Comparison of ENCODE assay signal across 1 cellular context in the genomic region with DNA sequence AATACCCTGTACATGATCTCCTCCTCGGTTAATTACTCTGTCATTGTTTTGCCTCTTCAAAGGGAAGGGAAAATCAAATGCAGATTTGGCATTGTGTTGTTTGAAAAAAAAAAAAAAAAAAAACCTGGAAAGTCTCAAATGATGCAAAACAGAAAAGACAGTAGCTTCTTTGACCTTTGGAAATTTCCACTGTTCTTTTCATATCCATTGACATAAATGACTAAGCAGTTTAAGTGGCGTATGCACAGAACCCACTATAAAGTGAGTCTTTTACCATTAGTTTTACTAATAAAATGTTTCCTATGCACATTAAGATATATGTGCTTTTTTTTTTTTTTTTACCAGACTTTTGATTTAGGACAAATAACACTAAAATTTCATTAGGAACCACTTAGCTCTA.
TF ChIP-seq lines count a peak whose summit lies in the region.

No MANE protein-coding gene starts in this region.

TF ChIP-seq in GM23338, 12 proteins besides CTCF, POLR2A, EP300 and RAD21:
- TF ChIP-seq, protein P1, sequence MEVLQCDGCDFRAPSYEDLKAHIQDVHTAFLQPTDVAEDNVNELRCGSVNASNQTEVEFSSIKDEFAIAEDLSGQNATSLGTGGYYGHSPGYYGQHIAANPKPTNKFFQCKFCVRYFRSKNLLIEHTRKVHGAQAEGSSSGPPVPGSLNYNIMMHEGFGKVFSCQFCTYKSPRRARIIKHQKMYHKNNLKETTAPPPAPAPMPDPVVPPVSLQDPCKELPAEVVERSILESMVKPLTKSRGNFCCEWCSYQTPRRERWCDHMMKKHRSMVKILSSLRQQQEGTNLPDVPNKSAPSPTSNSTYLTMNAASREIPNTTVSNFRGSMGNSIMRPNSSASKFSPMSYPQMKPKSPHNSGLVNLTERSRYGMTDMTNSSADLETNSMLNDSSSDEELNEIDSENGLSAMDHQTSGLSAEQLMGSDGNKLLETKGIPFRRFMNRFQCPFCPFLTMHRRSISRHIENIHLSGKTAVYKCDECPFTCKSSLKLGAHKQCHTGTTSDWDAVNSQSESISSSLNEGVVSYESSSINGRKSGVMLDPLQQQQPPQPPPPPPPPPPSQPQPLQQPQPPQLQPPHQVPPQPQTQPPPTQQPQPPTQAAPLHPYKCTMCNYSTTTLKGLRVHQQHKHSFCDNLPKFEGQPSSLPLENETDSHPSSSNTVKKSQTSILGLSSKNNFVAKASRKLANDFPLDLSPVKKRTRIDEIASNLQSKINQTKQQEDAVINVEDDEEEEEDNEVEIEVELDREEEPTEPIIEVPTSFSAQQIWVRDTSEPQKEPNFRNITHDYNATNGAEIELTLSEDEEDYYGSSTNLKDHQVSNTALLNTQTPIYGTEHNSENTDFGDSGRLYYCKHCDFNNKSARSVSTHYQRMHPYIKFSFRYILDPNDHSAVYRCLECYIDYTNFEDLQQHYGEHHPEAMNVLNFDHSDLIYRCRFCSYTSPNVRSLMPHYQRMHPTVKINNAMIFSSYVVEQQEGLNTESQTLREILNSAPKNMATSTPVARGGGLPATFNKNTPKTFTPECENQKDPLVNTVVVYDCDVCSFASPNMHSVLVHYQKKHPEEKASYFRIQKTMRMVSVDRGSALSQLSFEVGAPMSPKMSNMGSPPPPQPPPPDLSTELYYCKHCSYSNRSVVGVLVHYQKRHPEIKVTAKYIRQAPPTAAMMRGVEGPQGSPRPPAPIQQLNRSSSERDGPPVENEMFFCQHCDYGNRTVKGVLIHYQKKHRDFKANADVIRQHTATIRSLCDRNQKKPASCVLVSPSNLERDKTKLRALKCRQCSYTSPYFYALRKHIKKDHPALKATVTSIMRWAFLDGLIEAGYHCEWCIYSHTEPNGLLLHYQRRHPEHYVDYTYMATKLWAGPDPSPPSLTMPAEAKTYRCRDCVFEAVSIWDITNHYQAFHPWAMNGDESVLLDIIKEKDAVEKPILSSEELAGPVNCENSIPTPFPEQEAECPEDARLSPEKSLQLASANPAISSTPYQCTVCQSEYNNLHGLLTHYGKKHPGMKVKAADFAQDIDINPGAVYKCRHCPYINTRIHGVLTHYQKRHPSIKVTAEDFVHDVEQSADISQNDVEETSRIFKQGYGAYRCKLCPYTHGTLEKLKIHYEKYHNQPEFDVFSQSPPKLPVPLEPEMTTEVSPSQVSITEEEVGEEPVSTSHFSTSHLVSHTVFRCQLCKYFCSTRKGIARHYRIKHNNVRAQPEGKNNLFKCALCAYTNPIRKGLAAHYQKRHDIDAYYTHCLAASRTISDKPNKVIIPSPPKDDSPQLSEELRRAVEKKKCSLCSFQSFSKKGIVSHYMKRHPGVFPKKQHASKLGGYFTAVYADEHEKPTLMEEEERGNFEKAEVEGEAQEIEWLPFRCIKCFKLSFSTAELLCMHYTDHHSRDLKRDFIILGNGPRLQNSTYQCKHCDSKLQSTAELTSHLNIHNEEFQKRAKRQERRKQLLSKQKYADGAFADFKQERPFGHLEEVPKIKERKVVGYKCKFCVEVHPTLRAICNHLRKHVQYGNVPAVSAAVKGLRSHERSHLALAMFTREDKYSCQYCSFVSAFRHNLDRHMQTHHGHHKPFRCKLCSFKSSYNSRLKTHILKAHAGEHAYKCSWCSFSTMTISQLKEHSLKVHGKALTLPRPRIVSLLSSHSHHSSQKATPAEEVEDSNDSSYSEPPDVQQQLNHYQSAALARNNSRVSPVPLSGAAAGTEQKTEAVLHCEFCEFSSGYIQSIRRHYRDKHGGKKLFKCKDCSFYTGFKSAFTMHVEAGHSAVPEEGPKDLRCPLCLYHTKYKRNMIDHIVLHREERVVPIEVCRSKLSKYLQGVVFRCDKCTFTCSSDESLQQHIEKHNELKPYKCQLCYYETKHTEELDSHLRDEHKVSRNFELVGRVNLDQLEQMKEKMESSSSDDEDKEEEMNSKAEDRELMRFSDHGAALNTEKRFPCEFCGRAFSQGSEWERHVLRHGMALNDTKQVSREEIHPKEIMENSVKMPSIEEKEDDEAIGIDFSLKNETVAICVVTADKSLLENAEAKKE (CRISPR knock-in tag; IDR thresholded peaks at IDR 0.05): no peak
- TF ChIP-seq NANOG (IDR thresholded peaks at IDR 0.05; ENCODE audit: borderline replicate concordance) (no peak), JUNB (IDR thresholded peaks at IDR 0.05; ENCODE audit: unreplicated experiment) (no peak), ZNF114 (CRISPR knock-in tag; IDR thresholded peaks at IDR 0.05) (no peak), ZNF331 (CRISPR knock-in tag; IDR thresholded peaks at IDR 0.05; ENCODE audit: low read depth) (no peak), POLR2AphosphoS5 (IDR thresholded peaks at IDR 0.05; ENCODE audit: low read depth) (no peak)
- TF ChIP-seq, protein P2, sequence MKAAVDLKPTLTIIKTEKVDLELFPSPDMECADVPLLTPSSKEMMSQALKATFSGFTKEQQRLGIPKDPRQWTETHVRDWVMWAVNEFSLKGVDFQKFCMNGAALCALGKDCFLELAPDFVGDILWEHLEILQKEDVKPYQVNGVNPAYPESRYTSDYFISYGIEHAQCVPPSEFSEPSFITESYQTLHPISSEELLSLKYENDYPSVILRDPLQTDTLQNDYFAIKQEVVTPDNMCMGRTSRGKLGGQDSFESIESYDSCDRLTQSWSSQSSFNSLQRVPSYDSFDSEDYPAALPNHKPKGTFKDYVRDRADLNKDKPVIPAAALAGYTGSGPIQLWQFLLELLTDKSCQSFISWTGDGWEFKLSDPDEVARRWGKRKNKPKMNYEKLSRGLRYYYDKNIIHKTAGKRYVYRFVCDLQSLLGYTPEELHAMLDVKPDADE (IDR thresholded peaks at IDR 0.05): no peak
- TF ChIP-seq, protein P3, sequence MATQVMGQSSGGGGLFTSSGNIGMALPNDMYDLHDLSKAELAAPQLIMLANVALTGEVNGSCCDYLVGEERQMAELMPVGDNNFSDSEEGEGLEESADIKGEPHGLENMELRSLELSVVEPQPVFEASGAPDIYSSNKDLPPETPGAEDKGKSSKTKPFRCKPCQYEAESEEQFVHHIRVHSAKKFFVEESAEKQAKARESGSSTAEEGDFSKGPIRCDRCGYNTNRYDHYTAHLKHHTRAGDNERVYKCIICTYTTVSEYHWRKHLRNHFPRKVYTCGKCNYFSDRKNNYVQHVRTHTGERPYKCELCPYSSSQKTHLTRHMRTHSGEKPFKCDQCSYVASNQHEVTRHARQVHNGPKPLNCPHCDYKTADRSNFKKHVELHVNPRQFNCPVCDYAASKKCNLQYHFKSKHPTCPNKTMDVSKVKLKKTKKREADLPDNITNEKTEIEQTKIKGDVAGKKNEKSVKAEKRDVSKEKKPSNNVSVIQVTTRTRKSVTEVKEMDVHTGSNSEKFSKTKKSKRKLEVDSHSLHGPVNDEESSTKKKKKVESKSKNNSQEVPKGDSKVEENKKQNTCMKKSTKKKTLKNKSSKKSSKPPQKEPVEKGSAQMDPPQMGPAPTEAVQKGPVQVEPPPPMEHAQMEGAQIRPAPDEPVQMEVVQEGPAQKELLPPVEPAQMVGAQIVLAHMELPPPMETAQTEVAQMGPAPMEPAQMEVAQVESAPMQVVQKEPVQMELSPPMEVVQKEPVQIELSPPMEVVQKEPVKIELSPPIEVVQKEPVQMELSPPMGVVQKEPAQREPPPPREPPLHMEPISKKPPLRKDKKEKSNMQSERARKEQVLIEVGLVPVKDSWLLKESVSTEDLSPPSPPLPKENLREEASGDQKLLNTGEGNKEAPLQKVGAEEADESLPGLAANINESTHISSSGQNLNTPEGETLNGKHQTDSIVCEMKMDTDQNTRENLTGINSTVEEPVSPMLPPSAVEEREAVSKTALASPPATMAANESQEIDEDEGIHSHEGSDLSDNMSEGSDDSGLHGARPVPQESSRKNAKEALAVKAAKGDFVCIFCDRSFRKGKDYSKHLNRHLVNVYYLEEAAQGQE (IDR thresholded peaks at IDR 0.05; ENCODE audit: unreplicated experiment): no peak
